ENCODE assay signal across 22 cellular contexts in the genomic region with DNA sequence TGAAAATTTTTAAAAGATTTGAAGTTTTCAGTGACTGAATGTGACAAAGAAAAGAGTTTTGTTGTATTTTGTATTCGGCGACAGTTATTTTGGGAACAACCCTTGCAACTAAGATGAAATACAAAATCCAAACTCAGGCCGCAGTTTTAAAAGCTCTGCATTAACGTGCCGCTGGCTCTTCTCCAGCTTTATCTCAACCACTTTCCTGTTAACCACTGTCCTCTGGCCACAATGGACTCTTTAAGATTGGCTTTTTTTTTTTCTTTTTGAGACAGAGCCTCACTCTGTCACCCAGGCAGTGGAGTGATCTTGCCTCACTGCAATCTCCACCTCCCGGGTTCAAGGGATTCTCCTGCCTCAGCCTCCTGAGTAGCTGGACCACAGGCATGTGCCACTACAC.
"Had no signal": no experiment of that assay in that cellular context is flagged by ENCODE, and none has a peak within 500 bp of the region (broad histone marks: within the 10 kb centered on the region; RNA-seq: fewer than 3 reads in every experiment).

No MANE protein-coding gene starts in this region.

- H3K9me3 Mint-ChIP-seq: dendritic cell treated with granulocyte-macrophage colony-stimulating factor and Interleukin-4, amounts not matched to agents 40 ng/mL and 50 ng/mL, for 4 days; endodermal cell; natural killer cell had no signal

- H3K36me3 Mint-ChIP-seq: natural killer cell had no signal

- H3K4me1 Mint-ChIP-seq: natural killer cell had no signal

- H3K4me3 Mint-ChIP-seq: dendritic cell treated with granulocyte-macrophage colony-stimulating factor and Interleukin-4, amounts not matched to agents 40 ng/mL and 50 ng/mL, for 4 days; endodermal cell; natural killer cell had no signal

- H3K27me3 Mint-ChIP-seq: dendritic cell treated with granulocyte-macrophage colony-stimulating factor and Interleukin-4, amounts not matched to agents 40 ng/mL and 50 ng/mL, for 4 days had no signal

- DNase-seq: colonic mucosa; effector CD8-positive, alpha-beta T cell; endodermal cell; foreskin fibroblast; glutamatergic neuron; heart right ventricle; hippocampal formation; left cardiac atrium; left lung; mammary epithelial cell; natural killer cell; occipital lobe; ovary; right lobe of liver; small intestine; stimulated activated CD4-positive, alpha-beta T cell treated with anti-CD3 and anti-CD28 coated beads, Interleukin-15, amount 100 ng/mL, for 24 hours; stimulated activated CD4-positive, alpha-beta T cell treated with anti-CD3 and anti-CD28 coated beads, Interleukin-2, amount 100 ng/mL, for 48 hours; stimulated activated naive CD4-positive, alpha-beta T cell; upper lobe of left lung had no signal

- H3K27ac Mint-ChIP-seq: dendritic cell treated with granulocyte-macrophage colony-stimulating factor and Interleukin-4, amounts not matched to agents 40 ng/mL and 50 ng/mL, for 4 days; endodermal cell; natural killer cell had no signal

- ATAC-seq: esophagus mucosa, gastroesophageal sphincter, heart right ventricle, left cardiac atrium, left lung, natural killer cell, right lobe of liver had no signal
